32 cellular contexts compared by ENCODE assay signal in the genomic region with DNA sequence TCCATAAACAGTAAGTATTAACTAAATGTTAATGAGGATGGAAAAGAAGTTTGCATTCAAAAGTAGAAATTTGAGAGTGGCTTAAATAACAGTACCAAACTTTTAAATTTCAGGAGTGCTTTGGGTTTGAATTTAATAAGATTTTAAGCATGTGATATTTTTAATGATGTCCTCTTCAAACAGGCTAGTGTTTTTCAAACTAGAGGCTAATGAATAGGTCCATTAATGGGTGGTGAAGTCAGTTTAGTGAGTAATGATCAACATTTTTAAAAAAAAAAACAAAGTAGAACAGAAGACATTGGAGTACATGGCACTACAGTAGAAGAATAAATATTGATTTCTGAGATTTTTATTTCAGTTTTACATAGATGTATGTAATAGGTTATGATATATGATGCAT.
"Had no signal": no experiment of that assay in that cellular context is flagged by ENCODE, and none has a peak within 500 bp of the region (broad histone marks: within the 10 kb centered on the region; RNA-seq: fewer than 3 reads in every experiment).

No MANE protein-coding gene starts in this region.

- H3K27me3 Mint-ChIP-seq: activated B cell treated with CpG ODN at 0.5 μM for 24 hours; activated CD8-positive, alpha-beta T cell treated with anti-CD3 and anti-CD28 coated beads for 36 hours; activated naive CD8-positive, alpha-beta T cell treated with anti-CD3 and anti-CD28 coated beads for 36 hours; activated naive CD8-positive, alpha-beta T cell treated with anti-CD3 and anti-CD28 coated beads, Interleukin-2, amount 50 U/mL, for 24 hours; effector memory CD8-positive, alpha-beta T cell; T-helper 17 cell had no signal

- FAIRE-seq: colon had no signal

- H3K9me3 Mint-ChIP-seq: activated naive CD8-positive, alpha-beta T cell treated with anti-CD3 and anti-CD28 coated beads, Interleukin-2, amount 50 U/mL, for 24 hours; effector memory CD8-positive, alpha-beta T cell had no signal

- DNase-seq: activated B cell treated with CpG ODN at 0.5 μM for 24 hours; activated CD4-positive, alpha-beta T cell treated with anti-CD3 and anti-CD28 coated beads for 48 hours; activated CD4-positive, alpha-beta T cell treated with anti-CD3 and anti-CD28 coated beads, Interleukin-2, amount 50 U/mL, for 1 hour; activated CD4-positive, alpha-beta T cell treated with anti-CD3 and anti-CD28 coated beads, Interleukin-2, amount 50 U/mL, for 48 hours; activated CD8-positive, alpha-beta memory T cell treated with anti-CD3 and anti-CD28 coated beads for 24 hours; activated CD8-positive, alpha-beta T cell treated with anti-CD3 and anti-CD28 coated beads for 36 hours; activated gamma-delta T cell; activated naive CD4-positive, alpha-beta T cell; activated naive CD4-positive, alpha-beta T cell treated with anti-CD3 and anti-CD28 coated beads, Interleukin-2, amount 50 U/mL, for 16 hours; activated naive CD8-positive, alpha-beta T cell treated with anti-CD3 and anti-CD28 coated beads for 36 hours; activated naive CD8-positive, alpha-beta T cell treated with anti-CD3 and anti-CD28 coated beads, Interleukin-2, amount 50 U/mL, for 24 hours; activated T-cell treated with anti-CD3 and anti-CD28 coated beads, Interleukin-2, amount 50 U/mL, for 48 hours; adrenal gland; amygdala; aorta; body of pancreas; caudate nucleus; cortex of kidney; dermis blood vessel endothelial cell; effector CD4-positive, alpha-beta T cell; effector memory CD8-positive, alpha-beta T cell; esophagus squamous epithelium; gastrocnemius medialis; glutamatergic neuron; heart left ventricle; T-helper 1 cell; T-helper 17 cell; T1000; WERI-Rb-1 had no signal

- H3K4me1 Mint-ChIP-seq: activated B cell treated with CpG ODN at 0.5 μM for 24 hours; activated naive CD8-positive, alpha-beta T cell treated with anti-CD3 and anti-CD28 coated beads for 36 hours; activated naive CD8-positive, alpha-beta T cell treated with anti-CD3 and anti-CD28 coated beads, Interleukin-2, amount 50 U/mL, for 24 hours had no signal

- ATAC-seq: activated CD4-positive, CD25-positive, alpha-beta regulatory T cell treated with anti-CD3 and anti-CD28 coated beads, Interleukin-2, amount 50 U/mL, for 24 hours; activated CD8-positive, alpha-beta T cell treated with anti-CD3 and anti-CD28 coated beads for 36 hours; activated naive CD8-positive, alpha-beta T cell treated with anti-CD3 and anti-CD28 coated beads, Interleukin-2, amount 50 U/mL, for 24 hours; body of pancreas; effector memory CD8-positive, alpha-beta T cell; gastrocnemius medialis; heart left ventricle; T-helper 17 cell had no signal

- H3K27ac Mint-ChIP-seq: activated B cell treated with CpG ODN at 0.5 μM for 24 hours; activated CD8-positive, alpha-beta T cell treated with anti-CD3 and anti-CD28 coated beads for 36 hours; activated naive CD8-positive, alpha-beta T cell treated with anti-CD3 and anti-CD28 coated beads for 36 hours; activated naive CD8-positive, alpha-beta T cell treated with anti-CD3 and anti-CD28 coated beads, Interleukin-2, amount 50 U/mL, for 24 hours; T-helper 17 cell; T-helper 2 cell treated with Interferon-gamma antibody and Interleukin-4, amounts not matched to agents 5 μg/mL and 100 μg/mL, for 36 hours had no signal

- H3K4me3 Mint-ChIP-seq: activated B cell treated with CpG ODN at 0.5 μM for 24 hours; activated CD8-positive, alpha-beta T cell treated with anti-CD3 and anti-CD28 coated beads for 36 hours; activated naive CD8-positive, alpha-beta T cell treated with anti-CD3 and anti-CD28 coated beads for 36 hours; activated naive CD8-positive, alpha-beta T cell treated with anti-CD3 and anti-CD28 coated beads, Interleukin-2, amount 50 U/mL, for 24 hours; effector memory CD8-positive, alpha-beta T cell; T-helper 17 cell; T-helper 2 cell treated with Interferon-gamma antibody and Interleukin-4, amounts not matched to agents 5 μg/mL and 100 μg/mL, for 36 hours had no signal
